Comparison of ENCODE assay signal across 1 cellular context in genomic region chr11:69727266-69727665, GRCh38.
TF ChIP-seq lines count a peak whose summit lies in the region.

No MANE protein-coding gene starts in this region.

TF ChIP-seq in SK-N-SH, 30 proteins besides CTCF, POLR2A, EP300 and RAD21:
- no peak for TF ChIP-seq NFIC (IDR thresholded peaks at IDR 0.05; ENCODE audit: borderline replicate concordance)
- TF ChIP-seq FOXM1 (IDR thresholded peaks at IDR 0.05; ENCODE audit: low read depth) = no peak
- TF ChIP-seq ZBTB33 (IDR thresholded peaks at IDR 0.05; ENCODE audit: borderline replicate concordance, low read depth) = no peak
- no peak for TF ChIP-seq GABPA (IDR thresholded peaks at IDR 0.05; ENCODE audit: low read depth)
- no peak for TF ChIP-seq MAX (IDR thresholded peaks at IDR 0.05; ENCODE audit: low read depth)
- TF ChIP-seq EZH2phosphoT487 (IDR thresholded peaks at IDR 0.05; ENCODE audit: borderline replicate concordance, low read depth) = no peak
- no peak for TF ChIP-seq RCOR1 (IDR thresholded peaks at IDR 0.05; ENCODE audit: low read length)
- no peak for TF ChIP-seq POLR2AphosphoS5 (IDR thresholded peaks at IDR 0.05; ENCODE audit: low read depth, low read length)
- TF ChIP-seq MXI1 (IDR thresholded peaks at IDR 0.05; ENCODE audit: low read depth, low read length) = no peak
- TF ChIP-seq TCF12 (IDR thresholded peaks at IDR 0.05) = no peak
- no peak for TF ChIP-seq YY1 (IDR thresholded peaks at IDR 0.05; ENCODE audit: low read depth)
- no peak for TF ChIP-seq MEF2A (IDR thresholded peaks at IDR 0.05; ENCODE audit: borderline replicate concordance, low read depth)
- no peak for TF ChIP-seq GATA2 (CRISPR knock-in tag; IDR thresholded peaks at IDR 0.05)
- TF ChIP-seq USF2 (IDR thresholded peaks at IDR 0.05; ENCODE audit: borderline replicate concordance, low read depth, low read length) = no peak
- no peak for TF ChIP-seq RFX5 (IDR thresholded peaks at IDR 0.05; ENCODE audit: low read length)
- no peak for TF ChIP-seq TAF1 (IDR thresholded peaks at IDR 0.05; ENCODE audit: borderline replicate concordance, low read depth, low read length)
